18 cellular contexts compared by ENCODE assay signal in genomic region chr1:218670875-218671274, GRCh38.
A peak's percentile ranks its signal among the peaks of the same experiment; 100 is the strongest.
DNase-seq lines count a peak whose midpoint lies in the region; ATAC-seq, FAIRE-seq and TF ChIP-seq lines count a peak whose summit lies in the region.
"Had no signal": no experiment of that assay in that cellular context is flagged by ENCODE, and none has a peak within 500 bp of the region (broad histone marks: within the 10 kb centered on the region; RNA-seq: fewer than 3 reads in every experiment).

No MANE protein-coding gene starts in this region.

- H3K4me3 ChIP-seq in SJCRH30: no peak overlapping the region
- H3K4me3 ChIP-seq: GM23338 had no signal

- peak; percentile 77 for FAIRE-seq in D721Med (lab: Jason Lieb, UNC)
- FAIRE-seq: H54, HTR-8/SVneo had no signal

- ATAC-seq in HG03097 (IDR thresholded peaks at IDR 0.05; ENCODE audit: low FRiP score, unreplicated experiment): no peak
- ATAC-seq in GM18907 (IDR thresholded peaks at IDR 0.05; ENCODE audit: unreplicated experiment): no peak
- ATAC-seq in activated naive CD4-positive, alpha-beta T cell treated with anti-CD3 and anti-CD28 coated beads, Interleukin-2, amount 50 U/mL, for 72 hours: no peak
- ATAC-seq: GM23338 had no signal

- DNase-seq in D721Med (ENCODE audit: insufficient read length, low spot score): no peak
- no peak for DNase-seq in SJCRH30
- DNase-seq in activated naive CD4-positive, alpha-beta T cell treated with anti-CD3 and anti-CD28 coated beads, Interleukin-2, amount 50 U/mL, for 72 hours (ENCODE audit: low spot score in 2 of 2): no peak
- DNase-seq: ACHN; Caco-2; CD4-positive, alpha-beta T cell; DMS153; DMS79 treated with DMSO at 0.1 percent for 48 hours; GF-D8; HFFc6; KBM-7 had no signal

- H3K4me3 Mint-ChIP-seq in brain (peak overlapping the region in 2 of 5 experiments; percentile 39 to 44), nephron (no peak overlapping the region)
- H3K4me3 Mint-ChIP-seq: CD4-positive, alpha-beta T cell; GM23338; HFFc6 had no signal

- no peaks in the 10 kb centered on the region for H3K27me3 Mint-ChIP-seq in brain
- H3K27me3 Mint-ChIP-seq in nephron (ENCODE audit: low read depth): peaks cover 8% of the 10 kb centered on the region
- H3K27me3 Mint-ChIP-seq: CD4-positive, alpha-beta T cell had no signal

- H3K4me1 Mint-ChIP-seq in brain (peaks cover 36% of the 10 kb centered on the region), nephron (peaks cover 38% of the 10 kb centered on the region)

- H3K27me3 ChIP-seq in SJCRH30: no peaks in the 10 kb centered on the region

- TF ChIP-seq CTCF in D721Med (IDR thresholded peaks at IDR 0.05; ENCODE audit: insufficient read depth, missing control alignments) (no peak), brain (conservative IDR thresholded peaks at IDR 0.05) (no peak), nephron (IDR thresholded peaks at IDR 0.05; ENCODE audit: unreplicated experiment in 3 of 3) (no peak)

- no peaks in the 10 kb centered on the region for H3K36me3 Mint-ChIP-seq in brain
- H3K36me3 Mint-ChIP-seq in nephron (ENCODE audit: low read depth): peaks cover 3% of the 10 kb centered on the region
- H3K36me3 Mint-ChIP-seq in activated naive CD4-positive, alpha-beta T cell treated with anti-CD3 and anti-CD28 coated beads, Interleukin-2, amount 50 U/mL, for 72 hours: no peaks in the 10 kb centered on the region

- H3K36me3 ChIP-seq in SJCRH30: no peaks in the 10 kb centered on the region

- peaks cover 31% of the 10 kb centered on the region for H3K4me1 ChIP-seq in SJCRH30

- H3K27ac ChIP-seq in SJCRH30: peak overlapping the region; percentile 58; the same call in 1 of the 2 replicates

- H3K27ac Mint-ChIP-seq in brain (peak overlapping the region in 4 of 5 experiments; percentile 64 to 76 (median 73)), nephron (peak overlapping the region; percentile 36 to 82 (median 76))
- peak overlapping the region in 1 of 2 donors; percentile 1 for H3K27ac Mint-ChIP-seq in activated naive CD4-positive, alpha-beta T cell treated with anti-CD3 and anti-CD28 coated beads, Interleukin-2, amount 50 U/mL, for 72 hours
- H3K27ac Mint-ChIP-seq: CD4-positive, alpha-beta T cell; GM23338; HFFc6 had no signal

- peaks cover 2 to 22% (median 9%) of the 10 kb centered on the region in 5 experiments for H3K9me3 Mint-ChIP-seq in brain
- peaks cover 9% of the 10 kb centered on the region for H3K9me3 Mint-ChIP-seq in nephron
- H3K9me3 Mint-ChIP-seq in activated naive CD4-positive, alpha-beta T cell treated with anti-CD3 and anti-CD28 coated beads, Interleukin-2, amount 50 U/mL, for 72 hours: peaks cover 7 to 13% of the 10 kb centered on the region in 2 donors
- H3K9me3 Mint-ChIP-seq: GM23338, HFFc6 had no signal

- H3K9me3 ChIP-seq in SJCRH30 (replicated peaks): no peaks in the 10 kb centered on the region; the same call in 1 of the 2 replicates
